10 cellular contexts compared by ENCODE assay signal in the genomic region with DNA sequence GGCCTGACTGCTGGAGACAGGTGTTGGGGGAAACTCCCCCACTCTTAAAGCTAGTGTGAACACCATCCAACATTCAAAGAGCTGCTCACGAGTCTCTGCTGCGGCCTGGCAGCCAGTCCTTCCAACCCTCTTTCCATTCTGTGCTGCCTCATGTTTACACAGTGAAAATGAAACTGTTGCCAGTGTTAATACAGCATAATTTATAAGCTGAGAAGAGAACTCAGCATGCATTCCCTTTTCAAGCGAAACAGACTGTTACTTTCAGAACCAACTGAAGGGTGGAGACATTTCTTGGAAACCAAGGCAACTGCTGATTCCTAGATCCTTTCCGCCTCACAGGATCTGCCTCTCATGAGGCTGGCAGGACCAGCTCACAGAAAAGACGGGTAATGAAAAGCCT.
DNase-seq lines count a peak whose midpoint lies in the region; ATAC-seq and TF ChIP-seq lines count a peak whose summit lies in the region.
"Had no signal": no experiment of that assay in that cellular context is flagged by ENCODE, and none has a peak within 500 bp of the region (broad histone marks: within the 10 kb centered on the region; RNA-seq: fewer than 3 reads in every experiment).

No MANE protein-coding gene starts in this region.

- TF ChIP-seq POLR2A in esophagus muscularis mucosa (IDR thresholded peaks at IDR 0.05; ENCODE audit: low read depth): no peak

- H3K27me3 Mint-ChIP-seq in T-helper 17 cell: no peaks in the 10 kb centered on the region

- H3K4me1 ChIP-seq in esophagus muscularis mucosa (peaks cover 0 to 17% (median 13%) of the 10 kb centered on the region in 4 donors), rectal smooth muscle tissue (ENCODE audit: control insufficient read depth, insufficient read depth, low read length) (peaks cover 5% of the 10 kb centered on the region), hepatocyte (ENCODE audit: insufficient read depth) (no peaks in the 10 kb centered on the region)

- no peak overlapping the region for H3K9ac ChIP-seq in rectal smooth muscle tissue (ENCODE audit: low read length)

- H3K4me2 ChIP-seq in hepatocyte: no peak overlapping the region

- H2AFZ ChIP-seq in hepatocyte: no peak overlapping the region

- H3K79me2 ChIP-seq in hepatocyte: no peaks in the 10 kb centered on the region

- H3K4me1 Mint-ChIP-seq in T-helper 17 cell: no peaks in the 10 kb centered on the region

- peak overlapping the region in 3 of 4 donors; percentile 11 to 25 (median 23) for H3K4me3 ChIP-seq in esophagus muscularis mucosa
- H3K4me3 ChIP-seq in rectal smooth muscle tissue (ENCODE audit: low read length): no peak overlapping the region
- no peak overlapping the region for H3K4me3 ChIP-seq in foreskin fibroblast (ENCODE audit: low read depth in 1 of 2, low read length in 2 of 2)
- no peak overlapping the region for H3K4me3 ChIP-seq in hepatocyte

- H3K27ac ChIP-seq in esophagus muscularis mucosa (replicated peaks in 1 of 4) (peak overlapping the region; percentile 72 to 81 (median 79)), rectal smooth muscle tissue (ENCODE audit: low read depth, low read length) (peak overlapping the region; percentile 74), hepatocyte (no peak overlapping the region)

- H3K36me3 ChIP-seq in esophagus muscularis mucosa (no peaks in the 10 kb centered on the region), rectal smooth muscle tissue (ENCODE audit: control insufficient read depth, insufficient read depth, low read length) (no peaks in the 10 kb centered on the region), hepatocyte (replicated peaks; ENCODE audit: insufficient read depth, low read depth) (no peaks in the 10 kb centered on the region)

- no peak overlapping the region for H3K27ac Mint-ChIP-seq in T-helper 17 cell

- intact Hi-C loops in esophagus muscularis mucosa (cut with DNase I): no loop called here

- H3K9me2 ChIP-seq in hepatocyte (replicated peaks; ENCODE audit: insufficient read depth): no peaks in the 10 kb centered on the region

- in situ Hi-C loops in G401 (cut with HindIII; ENCODE audit: low sequenced_read_pairs): no loop called here

- DNase-seq in G401 (ENCODE audit: low spot score) (peak; percentile 86), NCI-H446 treated with DMSO at 0.1 percent for 48 hours (lab: John Stamatoyannopoulos, UW) (peak; percentile 93), esophagus muscularis mucosa (ENCODE audit: extremely low spot score) (no peak), foreskin fibroblast (no peak), hepatocyte (ENCODE audit: low spot score) (no peak), T-helper 17 cell (no peak)
- DNase-seq: effector memory CD4-positive, alpha-beta T cell; stimulated activated naive CD4-positive, alpha-beta T cell treated with Interleukin-2 at 50 U/mL for 16 hours had no signal

- no peaks in the 10 kb centered on the region for H4K20me1 ChIP-seq in hepatocyte (ENCODE audit: insufficient read depth, poor library complexity, severe bottlenecking)

- no peak for TF ChIP-seq EP300 in esophagus muscularis mucosa (IDR thresholded peaks at IDR 0.05)

- no peaks in the 10 kb centered on the region for H3K9me3 ChIP-seq in esophagus muscularis mucosa
- no peaks in the 10 kb centered on the region for H3K9me3 ChIP-seq in hepatocyte (ENCODE audit: low read depth)
- no peaks in the 10 kb centered on the region for H3K9me3 ChIP-seq in T-helper 17 cell (ENCODE audit: control insufficient read depth, low read length, poor library complexity, severe bottlenecking)

- H3K4me3 Mint-ChIP-seq in T-helper 17 cell: no peak overlapping the region

- 31% methylated on average over 5 of the region's 5 CpGs for WGBS in esophagus muscularis mucosa
- WGBS in hepatocyte (ENCODE audit: low lambda C conversion rate, missing lambda C conversion rate): 86% methylated on average over 5 of the region's 5 CpGs

- no peak for TF ChIP-seq CTCF in esophagus muscularis mucosa (IDR thresholded peaks at IDR 0.05)
- no peak for TF ChIP-seq CTCF in foreskin fibroblast (IDR thresholded peaks at IDR 0.05; ENCODE audit: low read depth, low read length)
- no peak for TF ChIP-seq CTCF in hepatocyte (IDR thresholded peaks at IDR 0.05; ENCODE audit: poor library complexity)

- H3K27me3 ChIP-seq in esophagus muscularis mucosa (no peaks in the 10 kb centered on the region), rectal smooth muscle tissue (ENCODE audit: control insufficient read depth, insufficient read depth, low read length) (no peaks in the 10 kb centered on the region), hepatocyte (no peaks in the 10 kb centered on the region)

- no peak for ATAC-seq in GM18861 (IDR thresholded peaks at IDR 0.05; ENCODE audit: unreplicated experiment)
- no peak for ATAC-seq in T-helper 17 cell

- H3K36me3 Mint-ChIP-seq in T-helper 17 cell (ENCODE audit: low read depth): no peaks in the 10 kb centered on the region

Comparison
In these comparisons a context has a peak if more than half of its experiments do, and no peak if none do; other contexts are left out.
1. DNase-seq: peak in G401 (single experiment) and NCI-H446 treated with DMSO at 0.1 percent for 48 hours (single experiment); none in esophagus muscularis mucosa (single experiment), foreskin fibroblast (0 of 2), hepatocyte (single experiment) and T-helper 17 cell (0 of 3).
2. H3K4me3 ChIP-seq: peak in esophagus muscularis mucosa (3 of 4); none in rectal smooth muscle tissue (single experiment), foreskin fibroblast (0 of 2) and hepatocyte (single experiment).